ENCODE assay signal across 8 cellular contexts in genomic region chr4:108171541-108172230, GRCh38. TPM values are rescaled to one million over a fixed set of nuclear protein-coding genes. Genes with fewer than 3 reads are reported as not detected.
DNase-seq lines count a peak whose midpoint lies in the region; ATAC-seq lines count a peak whose summit lies in the region.

No MANE protein-coding gene starts in this region.

- no peaks in the 10 kb centered on the region for H3K9me3 ChIP-seq in subcutaneous abdominal adipose tissue (ENCODE audit: control insufficient read depth in 5 of 5, low read length in 5 of 5)

- no peak for ATAC-seq in memory B cell (ENCODE audit: low read depth)

- no peaks in the 10 kb centered on the region for H3K9me3 Mint-ChIP-seq in memory B cell

- no peaks in the 10 kb centered on the region for H3K36me3 ChIP-seq in subcutaneous abdominal adipose tissue (ENCODE audit: control insufficient read depth in 5 of 5, insufficient read depth in 5 of 5, low read length in 5 of 5)

- DNase-seq in DMS79 treated with DMSO at 0.1 percent for 48 hours (lab: John Stamatoyannopoulos, UW) (peak; percentile 37), DMS79 (lab: John Stamatoyannopoulos, UW) (no peak), activated gamma-delta T cell (lab: John Stamatoyannopoulos, UW) (peak; percentile 4), memory B cell (ENCODE audit: low spot score in 2 of 2) (no peak), NCI-H1436 (lab: John Stamatoyannopoulos, UW) (no peak), occipital lobe (lab: John Stamatoyannopoulos, UW) (no peak), substantia nigra (lab: John Stamatoyannopoulos, UW) (no peak)

- peaks cover 28 to 69% (median 48%) of the 10 kb centered on the region in 5 donors for H3K27me3 ChIP-seq in subcutaneous abdominal adipose tissue (ENCODE audit: control insufficient read depth in 5 of 5, insufficient read depth in 4 of 5, low read length in 5 of 5)

- H3K27ac ChIP-seq in subcutaneous abdominal adipose tissue (ENCODE audit: low read depth, low read length) = no peak overlapping the region
- no peak overlapping the region for H3K27ac ChIP-seq in substantia nigra (ENCODE audit: low read depth, low read length, poor library complexity, severe bottlenecking)

- peak overlapping the region in 3 of 5 donors; percentile 73 to 79 (median 77) for H3K4me3 ChIP-seq in subcutaneous abdominal adipose tissue (ENCODE audit: low read depth in 1 of 5, low read length in 5 of 5)

- no peaks in the 10 kb centered on the region for H3K36me3 Mint-ChIP-seq in memory B cell

- H3K4me1 Mint-ChIP-seq in memory B cell = peaks cover 20% of the 10 kb centered on the region

- H3K9ac ChIP-seq in subcutaneous abdominal adipose tissue (ENCODE audit: low read length in 5 of 5) = no peak overlapping the region

- peaks cover 35% of the 10 kb centered on the region for H3K27me3 Mint-ChIP-seq in memory B cell

- peak overlapping the region; percentile 34 for H3K4me3 Mint-ChIP-seq in memory B cell

- no peak overlapping the region for H3K27ac Mint-ChIP-seq in memory B cell

- peaks cover 0 to 52% (median 44%) of the 10 kb centered on the region in 5 donors for H3K4me1 ChIP-seq in subcutaneous abdominal adipose tissue (ENCODE audit: control insufficient read depth in 5 of 5, insufficient read depth in 5 of 5, low read length in 5 of 5)

RNA-seq across cellular contexts. Expression of gene LEF1, which starts 3.0 kb away (rescaled TPM):
- 6.9 TPM for total RNA-seq in occipital lobe

Comparison
In these comparisons a context has a peak if more than half of its experiments do, and no peak if none do; other contexts are left out.
1. DNase-seq: peak in DMS79 treated with DMSO at 0.1 percent for 48 hours (single experiment) and activated gamma-delta T cell (single experiment); none in DMS79 (single experiment), memory B cell (0 of 2), NCI-H1436 (single experiment), occipital lobe (single experiment) and substantia nigra (0 of 49).